ENCODE assay signal across 10 cellular contexts in genomic region chr5:77239126-77239741, GRCh38. TPM values are rescaled to one million over a fixed set of nuclear protein-coding genes. Genes with fewer than 3 reads are reported as not detected.
A peak's percentile ranks its signal among the peaks of the same experiment; 100 is the strongest.
DNase-seq lines count a peak whose midpoint lies in the region; ATAC-seq and TF ChIP-seq lines count a peak whose summit lies in the region.
"Had no signal": no experiment of that assay in that cellular context is flagged by ENCODE, and none has a peak within 500 bp of the region (broad histone marks: within the 10 kb centered on the region; RNA-seq: fewer than 3 reads in every experiment).

No MANE protein-coding gene starts in this region.

- peak; percentile 26 for DNase-seq in A673 (ENCODE audit: low spot score)
- peak; percentile 19 for DNase-seq in GM03348 (ENCODE audit: low spot score)
- peak; percentile 50 for DNase-seq in PC-3
- peak; percentile 25 for DNase-seq in fibroblast of peridontal ligament (ENCODE audit: extremely low read depth)
- no peak for DNase-seq in retina
- no peak for DNase-seq in sigmoid colon
- DNase-seq: activated CD4-positive, alpha-beta T cell treated with anti-CD3 and anti-CD28 coated beads, Interleukin-2, amount 50 U/mL, for 1 hour; stimulated activated CD4-positive, alpha-beta T cell treated with anti-CD3 and anti-CD28 coated beads, Interleukin-12 subunit alpha, Interleukin-12 subunit beta, amount 100 ng/mL, for 4 hours had no signal

- H2AFZ ChIP-seq in PC-3 (ENCODE audit: low read length) = no peak overlapping the region

- 47 to 66% methylated on average over 3 of the region's 3 CpGs for WGBS in sigmoid colon, 2 donors

- no peaks in the 10 kb centered on the region for H3K79me2 ChIP-seq in PC-3 (ENCODE audit: low read length)

- POLR2A ChIA-PET in A673 (lab: Charles Lee; ENCODE audit: low non-redundant PET) = no interaction called here
- POLR2A ChIA-PET in PC-3 (lab: Charles Lee; ENCODE audit: unreplicated experiment) = interaction anchor here (0.7 kb wide), 1 partner anchor 142 kb away, joined by 3 read pairs; no protein-coding TSS in a partner anchor

- H3K27me3 ChIP-seq in A673 (replicated peaks; ENCODE audit: insufficient read depth, low read depth, low read length, poor library complexity) = no peaks in the 10 kb centered on the region
- peaks cover 4% of the 10 kb centered on the region; the same call in 1 of the 2 replicates for H3K27me3 ChIP-seq in PC-3 (ENCODE audit: low read length)
- no peaks in the 10 kb centered on the region for H3K27me3 ChIP-seq in sigmoid colon

- no peak for TF ChIP-seq POLR2A in sigmoid colon (IDR thresholded peaks at IDR 0.05)

- H3K9me3 ChIP-seq in A673 (ENCODE audit: low read depth, low read length, poor library complexity, severe bottlenecking) (no peaks in the 10 kb centered on the region), PC-3 (ENCODE audit: low read length) (no peaks in the 10 kb centered on the region), sigmoid colon (no peaks in the 10 kb centered on the region)

- no peaks in the 10 kb centered on the region for H3F3A ChIP-seq in PC-3 (ENCODE audit: low read length, unreplicated experiment)

- CTCF ChIA-PET in A673 (lab: Charles Lee) = no interaction called here
- CTCF ChIA-PET in PC-3 (lab: Charles Lee) = interaction anchor here (0.7 kb wide), 1 partner anchor 20 kb away, joined by 6 read pairs; no protein-coding TSS in a partner anchor

- TF ChIP-seq CTCF in A673 (conservative IDR thresholded peaks at IDR 0.05; ENCODE audit: low read depth, low read length) = peak; percentile 42
- TF ChIP-seq CTCF in PC-3 (conservative IDR thresholded peaks at IDR 0.05; ENCODE audit: low read depth, low read length) = peak; percentile 66
- no peak for TF ChIP-seq CTCF in sigmoid colon (IDR thresholded peaks at IDR 0.05)

- no peaks in the 10 kb centered on the region for H3K36me3 ChIP-seq in A673 (ENCODE audit: insufficient read depth, low read length, poor library complexity, severe bottlenecking)
- H3K36me3 ChIP-seq in PC-3 (ENCODE audit: low read depth, low read length) = no peaks in the 10 kb centered on the region
- H3K36me3 ChIP-seq in sigmoid colon = no peaks in the 10 kb centered on the region

- TF ChIP-seq EP300 in sigmoid colon (IDR thresholded peaks at IDR 0.05) = no peak

- no peaks in the 10 kb centered on the region for H3K9me2 ChIP-seq in PC-3 (replicated peaks; ENCODE audit: low read length)

- no peak overlapping the region for H3K9ac ChIP-seq in PC-3 (ENCODE audit: low read length)

- H3K4me3 ChIP-seq in A673 (ENCODE audit: low read depth, low read length, poor library complexity, severe bottlenecking) (no peak overlapping the region), PC-3 (ENCODE audit: low read length) (no peak overlapping the region), sigmoid colon (no peak overlapping the region)

- H3K27ac ChIP-seq in A673 (ENCODE audit: low read depth, low read length, poor library complexity, severe bottlenecking) (no peak overlapping the region), PC-3 (ENCODE audit: low read length) (no peak overlapping the region), sigmoid colon (no peak overlapping the region)

- BruUV-seq in A673 (replicated peaks; lab: Mats Ljungman, UMichigan) (no TSS peak), PC-3 (replicated peaks; lab: Mats Ljungman, UMichigan) (no TSS peak)

- intact Hi-C loops in A673 (cut with micrococcal nuclease; ENCODE audit: unreplicated experiment) = loop anchor here (5.0 kb wide), 2 partner anchors 92 to 372 kb away; no protein-coding TSS in a partner anchor
- intact Hi-C loops in PC-3 (cut with micrococcal nuclease) = loop anchor here (1.0 to 10.0 kb wide), 2 partner anchors 95 to 374 kb away; no protein-coding TSS in a partner anchor
- intact Hi-C loops in sigmoid colon (cut with DNase I) = no loop called here

- H3K4me1 ChIP-seq in A673 (ENCODE audit: insufficient read depth, low read length, poor library complexity, severe bottlenecking) = no peaks in the 10 kb centered on the region
- no peaks in the 10 kb centered on the region for H3K4me1 ChIP-seq in PC-3 (ENCODE audit: insufficient read depth, low read length)
- no peaks in the 10 kb centered on the region for H3K4me1 ChIP-seq in sigmoid colon

- no peak overlapping the region for H3K4me2 ChIP-seq in PC-3 (ENCODE audit: low read length)

- H4K20me1 ChIP-seq in PC-3 (ENCODE audit: low read length) = no peaks in the 10 kb centered on the region

- ATAC-seq in PC-3 (peak; percentile 40; the same call in 1 of the 2 replicates), GM19463 (IDR thresholded peaks at IDR 0.05; ENCODE audit: unreplicated experiment) (no peak), HG02571 (IDR thresholded peaks at IDR 0.05; ENCODE audit: unreplicated experiment) (no peak)

RNA-seq across cellular contexts. Expression of gene PDE8B, which starts 28.8 kb away (rescaled TPM):
- total RNA-seq in A673 (2021) (0.69 and 0.85 TPM in 2 replicates), PC-3 (2014; rRNA removed) (0.12 TPM in 1 of 2 replicates, not detected in the other), sigmoid colon (10 to 100 TPM in 1 of 4 donors, 1 to 10 TPM in 3; 2.9 to 11.3 (median 6.1) TPM)
- under 1 TPM; 0.23 to 0.60 (median 0.52) TPM for polyA plus RNA-seq in sigmoid colon

Comparison
In these comparisons a context has a peak if more than half of its experiments do, and no peak if none do; other contexts are left out.
1. DNase-seq: peak in A673 (single experiment), GM03348 (single experiment), PC-3 (single experiment) and fibroblast of peridontal ligament (single experiment); none in retina (single experiment) and sigmoid colon (single experiment).
2. CTCF ChIP-seq: peak in A673 (single experiment) and PC-3 (single experiment); none in sigmoid colon (0 of 4).